In genomic region chr20:58374906-58375760, GRCh38 we compare ENCODE assay signal across 1 cellular context.
TF ChIP-seq lines count a peak whose summit lies in the region.

No MANE protein-coding gene starts in this region.

TF ChIP-seq in H1, 55 proteins besides CTCF, POLR2A, EP300 and RAD21 (continued from another document):
- TF ChIP-seq RBBP5 (IDR thresholded peaks at IDR 0.05; ENCODE audit: borderline replicate concordance, low read depth, low read length) (peak; percentile 21; the same call in 1 of the 2 replicates), TEAD4 (IDR thresholded peaks at IDR 0.05; ENCODE audit: low read depth, low read length) (0 out of 2 replicates have a peak, but pooled peaks have one; percentile 11), PHF8 (conservative IDR thresholded peaks at IDR 0.05; ENCODE audit: low read depth, low read length) (no peak), ATF3 (IDR thresholded peaks at IDR 0.05; ENCODE audit: insufficient read depth, low read depth, low read length) (no peak), POU5F1 (IDR thresholded peaks at IDR 0.05; ENCODE audit: low read depth, low read length) (no peak), CHD7 (IDR thresholded peaks at IDR 0.05; ENCODE audit: insufficient replicate concordance, low read length) (no peak), KDM4A (IDR thresholded peaks at IDR 0.05; ENCODE audit: low read depth, low read length, severe bottlenecking) (no peak), RFX5 (IDR thresholded peaks at IDR 0.05; ENCODE audit: borderline replicate concordance, low read depth, low read length) (no peak), POLR2AphosphoS5 (IDR thresholded peaks at IDR 0.05; ENCODE audit: low read depth, low read length) (no peak), YY1 (IDR thresholded peaks at IDR 0.05; ENCODE audit: low read depth, low read length) (no peak), USF2 (IDR thresholded peaks at IDR 0.05; ENCODE audit: low read length) (no peak), TAF1 (IDR thresholded peaks at IDR 0.05; ENCODE audit: low read depth, low read length) (peak; percentile 30; the same call in 1 of the 2 replicates), MAX (IDR thresholded peaks at IDR 0.05) (no peak), BACH1 (IDR thresholded peaks at IDR 0.05; ENCODE audit: low read length) (no peak), SIN3A (conservative IDR thresholded peaks at IDR 0.05 in 1 of 2, IDR thresholded peaks at IDR 0.05 in 1 of 2; ENCODE audit: low read depth in 1 of 2, low read length in 2 of 2) (peak in 1 of 2 experiments; percentile 28; a peak in 1 of 4 replicates), KDM1A (IDR thresholded peaks at IDR 0.05; ENCODE audit: borderline replicate concordance, low read length) (peak; percentile 16; the same call in 1 of the 2 replicates), CBX5 (IDR thresholded peaks at IDR 0.05; ENCODE audit: low read depth, low read length) (no peak), ZNF274 (IDR thresholded peaks at IDR 0.05; ENCODE audit: borderline replicate concordance, extremely low read depth, low read length) (no peak), HDAC6 (IDR thresholded peaks at IDR 0.05; ENCODE audit: low read depth, low read length) (no peak), SP1 (IDR thresholded peaks at IDR 0.05; ENCODE audit: low read depth, low read length) (0 out of 2 replicates have a peak, but pooled peaks have one; percentile 42), CEBPB (IDR thresholded peaks at IDR 0.05; ENCODE audit: low read depth, low read length) (no peak), TAF7 (optimal IDR thresholded peaks at IDR 0.05; ENCODE audit: borderline replicate concordance, low read depth, low read length) (no peak), NANOG (IDR thresholded peaks at IDR 0.05; ENCODE audit: insufficient read depth, low read depth, low read length, poor library complexity, severe bottlenecking) (no peak), NRF1 (IDR thresholded peaks at IDR 0.05; ENCODE audit: low read depth, low read length) (no peak), GTF2F1 (IDR thresholded peaks at IDR 0.05; ENCODE audit: borderline replicate concordance, low read depth, low read length) (no peak), ATF2 (IDR thresholded peaks at IDR 0.05; ENCODE audit: low read length) (no peak), SIRT6 (IDR thresholded peaks at IDR 0.05; ENCODE audit: low read length) (no peak)
